In genomic region chr12:83172441-83172840, GRCh38 we compare ENCODE assay signal across 18 cellular contexts.
DNase-seq lines count a peak whose midpoint lies in the region; ATAC-seq, FAIRE-seq and TF ChIP-seq lines count a peak whose summit lies in the region.
"Had no signal": no experiment of that assay in that cellular context is flagged by ENCODE, and none has a peak within 500 bp of the region (broad histone marks: within the 10 kb centered on the region; RNA-seq: fewer than 3 reads in every experiment).

No MANE protein-coding gene starts in this region.

- FAIRE-seq in K562 (lab: Jason Lieb, UNC) (peak; percentile 77), D721Med (lab: Jason Lieb, UNC) (no peak)
- FAIRE-seq: A204.1, GM12878, H1, HTR-8/SVneo had no signal

- POLR2A ChIA-PET in K562 (lab: Yijun Ruan, JAX), result interaction anchor here (1.0 to 1.8 kb wide), 2 partner anchors 29 to 50 kb away, joined by 3 to 5 read pairs; no protein-coding TSS in a partner anchor

- peak; percentile 57; the same call in 1 of the 2 replicates for TF ChIP-seq EP300 in K562 (IDR thresholded peaks at IDR 0.05; ENCODE audit: low read length)
- TF ChIP-seq EP300 in neural cell (conservative IDR thresholded peaks at IDR 0.05; ENCODE audit: poor library complexity, severe bottlenecking), result peak; percentile 47

- H3K27ac ChIP-seq in GM23248 (no peak overlapping the region), K562 (ENCODE audit: extremely low read depth, low read depth, low read length) (peak overlapping the region; percentile 73), neural cell (ENCODE audit: low read length) (no peak overlapping the region)
- H3K27ac ChIP-seq: C4-2B had no signal

- no peak overlapping the region for H3K4me3 ChIP-seq in GM23248
- no peak overlapping the region for H3K4me3 ChIP-seq in K562
- H3K4me3 ChIP-seq in neural cell (ENCODE audit: low read length), result no peak overlapping the region
- H3K4me3 ChIP-seq: GM12878 had no signal

- WGBS in GM23248 (ENCODE audit: low coverage in 1 of 2, low lambda C conversion rate in 2 of 2, missing lambda C conversion rate in 2 of 2), 2 experiments, result 0 to 3% methylated on average over 2 of the region's 2 CpGs
- 0% methylated on average over 2 of the region's 2 CpGs for WGBS in K562 (ENCODE audit: insufficient coverage, low coverage, missing lambda C conversion rate)

- H3K4me1 ChIP-seq in GM23248 (ENCODE audit: insufficient read depth), result no peaks in the 10 kb centered on the region
- peaks cover 3 to 27% of the 10 kb centered on the region in 2 experiments; a peak in 4 of 5 replicates for H3K4me1 ChIP-seq in K562 (replicated peaks in 1 of 2; ENCODE audit: control insufficient read depth in 2 of 2, insufficient read depth in 2 of 2, low read length in 2 of 2)

- intact Hi-C loops in K562 (cut with micrococcal nuclease), result loop anchor here (2.0 to 10.0 kb wide), 2 partner anchors 24 to 158 kb away; no protein-coding TSS in a partner anchor

- no peak for TF ChIP-seq POLR2A in K562 (conservative IDR thresholded peaks at IDR 0.05)

- peak overlapping the region; percentile 9; the same call in 1 of the 2 replicates for H2AFZ ChIP-seq in GM23248
- H2AFZ ChIP-seq in K562 (ENCODE audit: low read depth, low read length), result peak overlapping the region; percentile 83
- H2AFZ ChIP-seq in neural cell (ENCODE audit: low read depth, low read length), result no peak overlapping the region

- no TSS peak for BruUV-seq in K562 (replicated peaks; lab: Mats Ljungman, UMichigan)

- TF ChIP-seq CTCF in K562 (IDR thresholded peaks at IDR 0.05 in 2 of 3, conservative IDR thresholded peaks at IDR 0.05 in 1 of 3; ENCODE audit: insufficient read depth in 2 of 3, low read depth in 1 of 3, low read length in 3 of 3) (no peak), neural cell (IDR thresholded peaks at IDR 0.05; ENCODE audit: poor library complexity, severe bottlenecking) (no peak), D721Med (IDR thresholded peaks at IDR 0.05; ENCODE audit: insufficient read depth, missing control alignments) (no peak)

- H4K20me1 ChIP-seq in GM23248 (ENCODE audit: insufficient read depth), result no peaks in the 10 kb centered on the region
- H4K20me1 ChIP-seq in K562 (replicated peaks; ENCODE audit: control insufficient read depth, insufficient read depth, low read length), result no peaks in the 10 kb centered on the region
- no peaks in the 10 kb centered on the region for H4K20me1 ChIP-seq in neural cell (ENCODE audit: insufficient read depth)

- no peaks in the 10 kb centered on the region for H3K9me2 ChIP-seq in GM23248 (ENCODE audit: insufficient read depth)
- H3K9me2 ChIP-seq in neural cell (ENCODE audit: insufficient read depth, low read length), result no peaks in the 10 kb centered on the region

- in situ Hi-C loops in GM23248 (cut with MboI), result no loop called here
- in situ Hi-C loops in K562 (cut with MboI), result no loop called here

- H3K27me3 ChIP-seq in GM23248 (replicated peaks; ENCODE audit: insufficient read depth), result no peaks in the 10 kb centered on the region
- no peaks in the 10 kb centered on the region for H3K27me3 ChIP-seq in K562 (ENCODE audit: control insufficient read depth in 2 of 2, insufficient read depth in 2 of 2, low read length in 2 of 2)
- no peaks in the 10 kb centered on the region for H3K27me3 ChIP-seq in neural cell (ENCODE audit: insufficient read depth, low read depth, low read length)

- H3K9ac ChIP-seq in GM23248, result no peak overlapping the region
- peak overlapping the region in 1 of 2 experiments; percentile 46; a peak in 2 of 4 replicates for H3K9ac ChIP-seq in K562 (ENCODE audit: insufficient read depth in 1 of 2, low read depth in 2 of 2, low read length in 2 of 2)
- no peak overlapping the region for H3K9ac ChIP-seq in neural cell (ENCODE audit: low read length)

- no peaks in the 10 kb centered on the region for H3K9me3 ChIP-seq in GM23248 (ENCODE audit: low read depth)
- H3K9me3 ChIP-seq in K562 (replicated peaks; ENCODE audit: control insufficient read depth, insufficient read depth, low read depth, low read length), result no peaks in the 10 kb centered on the region; the same call in 1 of the 2 replicates
- H3K9me3 ChIP-seq in neural cell (ENCODE audit: low read length), result no peaks in the 10 kb centered on the region

- CTCF ChIA-PET in K562 (lab: Yijun Ruan, JAX; ENCODE audit: low intra/inter-chr PET ratio), result no interaction called here

- ATAC-seq in K562, result peak; percentile 78
- ATAC-seq in GM21367 (IDR thresholded peaks at IDR 0.05; ENCODE audit: unreplicated experiment), result no peak
- ATAC-seq: GM12878 had no signal

- H3K79me2 ChIP-seq in GM23248 (ENCODE audit: insufficient read depth), result no peaks in the 10 kb centered on the region
- no peaks in the 10 kb centered on the region for H3K79me2 ChIP-seq in K562 (ENCODE audit: control insufficient read depth, insufficient read depth, low read length)
- no peaks in the 10 kb centered on the region for H3K79me2 ChIP-seq in neural cell (replicated peaks; ENCODE audit: insufficient read depth, low read length)

- H3K36me3 ChIP-seq in GM23248 (ENCODE audit: low read depth) (no peaks in the 10 kb centered on the region), K562 (ENCODE audit: control insufficient read depth, insufficient read depth, low read length) (no peaks in the 10 kb centered on the region), neural cell (ENCODE audit: insufficient read depth, low read length) (no peaks in the 10 kb centered on the region)

- peak; percentile 64 for DNase-seq in GM23248
- DNase-seq in K562 (ENCODE audit: extremely low read depth in 1 of 4, low spot score in 3 of 4), result peak in 2 of 4 experiments; percentile 22 to 63
- no peak for DNase-seq in D721Med (ENCODE audit: insufficient read length, low spot score)
- no peak for DNase-seq in NCI-H446 (lab: John Stamatoyannopoulos, UW)
- DNase-seq: AML-193; CD4-positive, alpha-beta T cell; DMS79 treated with DMSO at 0.1 percent for 48 hours; GF-D8; H9; IMR-90; KBM-7 had no signal

- no peak for TF ChIP-seq RAD21 in K562 (CRISPR knock-in tag; conservative IDR thresholded peaks at IDR 0.05 in 1 of 2, IDR thresholded peaks at IDR 0.05 in 1 of 2)
- no peak for TF ChIP-seq RAD21 in neural cell (conservative IDR thresholded peaks at IDR 0.05)

- H3K9me1 ChIP-seq in K562 (ENCODE audit: control insufficient read depth, insufficient read depth, low read length), result no peaks in the 10 kb centered on the region

- H3F3A ChIP-seq in GM23248 (ENCODE audit: insufficient read depth) (no peaks in the 10 kb centered on the region), neural cell (ENCODE audit: insufficient read depth, low read length, poor library complexity, severe bottlenecking) (no peaks in the 10 kb centered on the region)

- H3K4me2 ChIP-seq in GM23248 (ENCODE audit: unreplicated experiment) (peak overlapping the region; percentile 34), K562 (ENCODE audit: insufficient read depth, low read length) (peak overlapping the region; percentile 12; the same call in 1 of the 2 replicates), neural cell (ENCODE audit: low read length) (no peak overlapping the region)

TF ChIP-seq in K562, 482 proteins besides CTCF, POLR2A, EP300 and RAD21 (continues in another document):
- TF ChIP-seq USF2 (CRISPR knock-in tag; IDR thresholded peaks at IDR 0.05), result no peak
- peak; percentile 48 for TF ChIP-seq ARID1B (IDR thresholded peaks at IDR 0.05)
- TF ChIP-seq ZNF274 (IDR thresholded peaks at IDR 0.05; ENCODE audit: borderline replicate concordance, low read depth, low read length), result no peak
- no peak for TF ChIP-seq PRPF4 (IDR thresholded peaks at IDR 0.05; ENCODE audit: insufficient read depth, low read depth, low read length, poor library complexity, severe bottlenecking)

TF ChIP-seq in neural cell, 6 proteins besides CTCF, POLR2A, EP300 and RAD21:
- no peak for TF ChIP-seq SMC3 (conservative IDR thresholded peaks at IDR 0.05; ENCODE audit: poor library complexity)
- TF ChIP-seq REST (IDR thresholded peaks at IDR 0.05; ENCODE audit: borderline replicate concordance), result no peak
